In the genomic region with DNA sequence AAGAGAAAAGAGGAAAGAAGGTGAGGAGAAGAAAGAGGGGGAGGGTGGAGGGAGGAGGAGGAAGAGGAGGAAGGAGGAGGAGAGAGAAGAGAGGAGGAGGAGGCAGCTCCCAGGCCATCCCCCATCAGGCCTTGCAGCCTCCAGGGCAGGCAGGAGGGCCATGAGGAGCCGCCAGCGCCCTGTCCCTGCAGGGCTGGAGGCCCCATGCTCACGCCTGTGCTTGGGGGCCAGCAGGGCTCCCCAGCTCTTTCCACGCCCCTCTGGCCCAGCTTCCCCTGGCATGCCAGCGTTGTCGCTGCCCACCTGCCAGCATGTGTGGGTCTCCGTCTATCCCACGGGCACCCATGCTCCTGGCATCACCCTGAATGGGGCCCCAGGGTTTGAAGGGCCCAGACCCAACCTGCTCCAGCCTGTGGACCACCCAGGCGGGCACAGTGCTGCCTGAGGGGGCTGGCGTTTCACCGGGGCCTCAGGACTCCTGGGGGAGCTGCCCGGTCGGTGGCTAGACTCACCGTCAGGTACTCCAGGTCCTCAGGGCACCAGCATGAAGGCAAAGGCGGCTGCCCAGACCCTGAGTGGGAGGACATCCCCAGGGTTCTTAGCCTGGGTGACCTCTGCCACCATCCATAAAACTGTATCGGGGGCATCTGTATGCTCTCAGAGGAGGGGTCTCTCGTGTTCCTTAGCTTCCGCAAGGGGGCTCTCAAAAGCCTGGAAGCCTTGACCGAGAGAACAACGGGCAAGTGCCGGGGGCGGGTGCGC, we compare ENCODE assay signal across 9 cellular contexts. TPM values are rescaled to one million over a fixed set of nuclear protein-coding genes. Genes with fewer than 3 reads are reported as not detected.
DNase-seq lines count a peak whose midpoint lies in the region; ATAC-seq and TF ChIP-seq lines count a peak whose summit lies in the region.
"Had no signal": no experiment of that assay in that cellular context is flagged by ENCODE, and none has a peak within 500 bp of the region (broad histone marks: within the 10 kb centered on the region; RNA-seq: fewer than 3 reads in every experiment).

No MANE protein-coding gene starts in this region.

- H3K4me3 ChIP-seq in fibroblast of mammary gland (ENCODE audit: control insufficient read depth, low read depth, low read length) (no peak overlapping the region), psoas muscle (no peak overlapping the region)

- DNase-seq in EH (ENCODE audit: low read depth) (peak; percentile 79), RPMI7951 (ENCODE audit: low read depth) (peak; percentile 66), fibroblast of mammary gland (ENCODE audit: low read depth) (peak; percentile 69), psoas muscle (no peak), NCI-H446 (lab: John Stamatoyannopoulos, UW) (no peak), MV-4-11 (lab: John Stamatoyannopoulos, UW) (no peak), NOMO-1 treated with dmso at 0.1 percent for 144 hours (lab: John Stamatoyannopoulos, UW; ENCODE audit: unreplicated experiment) (no peak)
- DNase-seq: NCI-H524 had no signal

- 57 to 72% (median 65%) methylated on average over 20 to 23 of the region's 23 CpGs for WGBS in psoas muscle, 3 donors

- H3K4me1 ChIP-seq in psoas muscle, result peaks cover 7% of the 10 kb centered on the region

- no peak for TF ChIP-seq CTCF in fibroblast of mammary gland (conservative IDR thresholded peaks at IDR 0.05; ENCODE audit: control insufficient read depth, insufficient read depth, low read depth, low read length)
- no peak for TF ChIP-seq CTCF in psoas muscle (IDR thresholded peaks at IDR 0.05)

- H3K27ac ChIP-seq in psoas muscle, result peak overlapping the region; percentile 16

- intact Hi-C loops in psoas muscle (cut with DNase I), result loop anchor here (1.0 to 10.0 kb wide), 5 partner anchors 112 to 588 kb away; a partner anchor contains a TSS

- no peaks in the 10 kb centered on the region for H3K9me3 ChIP-seq in psoas muscle

- no peaks in the 10 kb centered on the region for H3K36me3 ChIP-seq in psoas muscle (ENCODE audit: insufficient read depth in 1 of 2, low read depth in 1 of 2)

- ATAC-seq in psoas muscle, result no peak
- ATAC-seq in GM19351 (IDR thresholded peaks at IDR 0.05; ENCODE audit: unreplicated experiment), result no peak

- H3K27me3 ChIP-seq in psoas muscle (ENCODE audit: insufficient read depth in 3 of 3, low read length in 2 of 3), result no peaks in the 10 kb centered on the region

RNA-seq across cellular contexts. Expression of a gene that starts 5.3 kb away (rescaled TPM):
- 0.72 and 2.7 TPM in 2 replicates for total RNA-seq in RPMI7951 (2014; rRNA removed; shearing (Covaris generic))
- total RNA-seq in psoas muscle, result under 1 TPM in 3 of 4 donors, not detected in 1; 0.13 to 0.56 (median 0.54) TPM
- under 1 TPM; 0.04 to 0.29 (median 0.04) TPM for polyA plus RNA-seq in psoas muscle

RNA-seq across cellular contexts. Expression of a gene that starts 5.4 kb away (rescaled TPM):
- 0.68 and 1.6 TPM in 2 replicates for total RNA-seq in RPMI7951 (2014; rRNA removed; shearing (Covaris generic))
- under 1 TPM in 3 of 4 donors, not detected in 1; 0.21 to 0.40 (median 0.22) TPM for total RNA-seq in psoas muscle
- under 1 TPM; 0.04 to 0.18 (median 0.12) TPM for polyA plus RNA-seq in psoas muscle

RNA-seq across cellular contexts. Expression of a gene that starts 36.8 kb away (rescaled TPM):
- not detected in 2 replicates for total RNA-seq in RPMI7951 (2014; rRNA removed; shearing (Covaris generic))
- total RNA-seq in psoas muscle, result not detected
- polyA plus RNA-seq in psoas muscle, result under 1 TPM in 2 of 3 donors, not detected in 1; 0.03 to 0.08 TPM

Comparison
In these comparisons a context has a peak if more than half of its experiments do, and no peak if none do; other contexts are left out.
1. DNase-seq: peak in EH (single experiment), RPMI7951 (single experiment) and fibroblast of mammary gland (single experiment); none in psoas muscle (0 of 2), NCI-H446 (0 of 2), MV-4-11 (single experiment) and NOMO-1 treated with dmso at 0.1 percent for 144 hours (single experiment).